ENCODE assay signal across 1 cellular context in genomic region chr15:52566889-52567288, GRCh38.
TF ChIP-seq lines count a peak whose summit lies in the region.

No MANE protein-coding gene starts in this region.

TF ChIP-seq in GM23338, 12 proteins besides CTCF, POLR2A, EP300 and RAD21 (continued from another document):
- TF ChIP-seq, protein P1, sequence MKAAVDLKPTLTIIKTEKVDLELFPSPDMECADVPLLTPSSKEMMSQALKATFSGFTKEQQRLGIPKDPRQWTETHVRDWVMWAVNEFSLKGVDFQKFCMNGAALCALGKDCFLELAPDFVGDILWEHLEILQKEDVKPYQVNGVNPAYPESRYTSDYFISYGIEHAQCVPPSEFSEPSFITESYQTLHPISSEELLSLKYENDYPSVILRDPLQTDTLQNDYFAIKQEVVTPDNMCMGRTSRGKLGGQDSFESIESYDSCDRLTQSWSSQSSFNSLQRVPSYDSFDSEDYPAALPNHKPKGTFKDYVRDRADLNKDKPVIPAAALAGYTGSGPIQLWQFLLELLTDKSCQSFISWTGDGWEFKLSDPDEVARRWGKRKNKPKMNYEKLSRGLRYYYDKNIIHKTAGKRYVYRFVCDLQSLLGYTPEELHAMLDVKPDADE (IDR thresholded peaks at IDR 0.05) = no peak
- TF ChIP-seq JUNB (IDR thresholded peaks at IDR 0.05; ENCODE audit: unreplicated experiment) (no peak), EZH2phosphoT487 (IDR thresholded peaks at IDR 0.05; ENCODE audit: unreplicated experiment) (no peak), STAT1 (IDR thresholded peaks at IDR 0.05; ENCODE audit: unreplicated experiment) (no peak), CREB1 (CRISPR knock-in tag; IDR thresholded peaks at IDR 0.05; ENCODE audit: low read depth) (no peak)
- TF ChIP-seq, protein P2, sequence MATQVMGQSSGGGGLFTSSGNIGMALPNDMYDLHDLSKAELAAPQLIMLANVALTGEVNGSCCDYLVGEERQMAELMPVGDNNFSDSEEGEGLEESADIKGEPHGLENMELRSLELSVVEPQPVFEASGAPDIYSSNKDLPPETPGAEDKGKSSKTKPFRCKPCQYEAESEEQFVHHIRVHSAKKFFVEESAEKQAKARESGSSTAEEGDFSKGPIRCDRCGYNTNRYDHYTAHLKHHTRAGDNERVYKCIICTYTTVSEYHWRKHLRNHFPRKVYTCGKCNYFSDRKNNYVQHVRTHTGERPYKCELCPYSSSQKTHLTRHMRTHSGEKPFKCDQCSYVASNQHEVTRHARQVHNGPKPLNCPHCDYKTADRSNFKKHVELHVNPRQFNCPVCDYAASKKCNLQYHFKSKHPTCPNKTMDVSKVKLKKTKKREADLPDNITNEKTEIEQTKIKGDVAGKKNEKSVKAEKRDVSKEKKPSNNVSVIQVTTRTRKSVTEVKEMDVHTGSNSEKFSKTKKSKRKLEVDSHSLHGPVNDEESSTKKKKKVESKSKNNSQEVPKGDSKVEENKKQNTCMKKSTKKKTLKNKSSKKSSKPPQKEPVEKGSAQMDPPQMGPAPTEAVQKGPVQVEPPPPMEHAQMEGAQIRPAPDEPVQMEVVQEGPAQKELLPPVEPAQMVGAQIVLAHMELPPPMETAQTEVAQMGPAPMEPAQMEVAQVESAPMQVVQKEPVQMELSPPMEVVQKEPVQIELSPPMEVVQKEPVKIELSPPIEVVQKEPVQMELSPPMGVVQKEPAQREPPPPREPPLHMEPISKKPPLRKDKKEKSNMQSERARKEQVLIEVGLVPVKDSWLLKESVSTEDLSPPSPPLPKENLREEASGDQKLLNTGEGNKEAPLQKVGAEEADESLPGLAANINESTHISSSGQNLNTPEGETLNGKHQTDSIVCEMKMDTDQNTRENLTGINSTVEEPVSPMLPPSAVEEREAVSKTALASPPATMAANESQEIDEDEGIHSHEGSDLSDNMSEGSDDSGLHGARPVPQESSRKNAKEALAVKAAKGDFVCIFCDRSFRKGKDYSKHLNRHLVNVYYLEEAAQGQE (IDR thresholded peaks at IDR 0.05; ENCODE audit: unreplicated experiment) = no peak
TF ChIP-seq in GM23338: peak in this region for 0.
